ENCODE assay signal across 19 cellular contexts in the genomic region with DNA sequence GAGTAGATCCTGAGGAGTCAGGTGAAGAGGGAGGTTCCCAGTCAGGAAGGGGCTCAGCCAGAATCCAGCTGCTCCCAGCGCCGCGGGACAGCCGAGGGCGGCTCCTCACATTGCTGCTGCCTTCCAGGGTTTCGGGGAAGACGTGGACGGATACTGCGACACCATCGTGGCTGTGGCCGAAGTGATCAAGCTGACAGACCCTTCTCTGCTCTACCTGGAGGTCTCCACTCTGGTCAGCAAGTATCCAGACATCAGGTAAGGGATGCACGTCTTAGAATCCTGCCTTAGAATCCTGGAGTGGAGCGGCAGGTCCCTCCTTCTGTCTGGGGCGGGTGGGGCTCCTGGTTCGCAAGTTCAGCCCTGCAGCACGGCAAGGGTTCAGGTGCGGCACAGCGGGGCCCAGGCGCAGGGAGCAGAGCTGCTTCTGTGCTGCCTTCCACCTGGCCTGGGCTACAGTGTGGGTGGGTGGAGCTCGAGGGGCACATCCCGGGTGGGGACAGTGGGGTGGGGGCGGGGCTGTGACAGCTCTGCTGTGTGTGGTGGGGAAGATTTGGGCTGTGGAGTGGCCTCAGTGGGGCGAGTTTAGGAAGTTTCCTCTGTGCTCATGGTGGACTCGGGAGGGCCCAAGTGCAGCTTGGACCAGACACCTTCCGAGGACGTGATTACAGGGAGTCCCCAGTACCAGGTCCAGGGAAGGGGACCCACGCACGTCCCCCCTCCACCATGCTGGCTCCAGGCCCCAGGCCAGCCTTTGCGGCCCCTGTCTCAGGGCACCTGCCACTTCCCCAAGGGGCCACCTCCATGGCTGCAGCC. TPM values are rescaled to one million over a fixed set of nuclear protein-coding genes. Genes with fewer than 3 reads are reported as not detected.
A peak's percentile ranks its signal among the peaks of the same experiment; 100 is the strongest.
DNase-seq lines count a peak whose midpoint lies in the region; ATAC-seq, FAIRE-seq and TF ChIP-seq lines count a peak whose summit lies in the region.
"Had no signal": no experiment of that assay in that cellular context is flagged by ENCODE, and none has a peak within 500 bp of the region (broad histone marks: within the 10 kb centered on the region; RNA-seq: fewer than 3 reads in every experiment).

No MANE protein-coding gene starts in this region.

- no peak for TF ChIP-seq CTCF in right lobe of liver (IDR thresholded peaks at IDR 0.05)
- no peak for TF ChIP-seq CTCF in HepG2 (CRISPR knock-in tag; IDR thresholded peaks at IDR 0.05)
- no peak for TF ChIP-seq CTCF in foreskin keratinocyte (conservative IDR thresholded peaks at IDR 0.05)

- no TSS peak for BruUV-seq in HepG2 (replicated peaks; lab: Mats Ljungman, UMichigan)

- DNase-seq in right lobe of liver (peak; percentile 16 to 40 (median 40)), HepG2 (ENCODE audit: low spot score) (no peak), foreskin keratinocyte (no peak), neuronal stem cell (ENCODE audit: low spot score) (no peak), C1 segment of cervical spinal cord (lab: John Stamatoyannopoulos, UW) (no peak), NK-92 (lab: John Stamatoyannopoulos, UW; ENCODE audit: unreplicated experiment) (no peak)
- DNase-seq: amygdala; caudate nucleus; DMS53; H7; NCI-H1436; stimulated activated CD4-positive, alpha-beta T cell treated with anti-CD3 and anti-CD28 coated beads, Interleukin-4, amount 100 ng/mL, for 4 hours; substantia nigra had no signal

- H3K4me2 ChIP-seq in HepG2 (ENCODE audit: low read depth, low read length) (no peak overlapping the region), neuronal stem cell (ENCODE audit: insufficient read depth, low read length, poor library complexity, severe bottlenecking) (no peak overlapping the region)

- H2BK15ac ChIP-seq in neuronal stem cell (ENCODE audit: low read length): no peak overlapping the region

- intact Hi-C loops in right lobe of liver (cut with DNase I) (no loop called here), HepG2 (cut with micrococcal nuclease; ENCODE audit: unreplicated experiment) (no loop called here)

- H3K36me3 ChIP-seq in right lobe of liver: peaks cover 0 to 25% (median 11%) of the 10 kb centered on the region in 4 donors
- peaks cover 5 to 16% of the 10 kb centered on the region in 2 experiments; a peak in 3 of 5 replicates for H3K36me3 ChIP-seq in HepG2 (replicated peaks in 1 of 2; ENCODE audit: control insufficient read depth in 1 of 2, insufficient read depth in 2 of 2, low read length in 2 of 2)
- peaks cover 16 to 69% of the 10 kb centered on the region in 2 donors for H3K36me3 ChIP-seq in neuronal stem cell (replicated peaks in 1 of 2; ENCODE audit: control insufficient read depth in 2 of 2, insufficient read depth in 2 of 2, low read length in 2 of 2)
- H3K36me3 ChIP-seq: ovary had no signal

- POLR2A ChIA-PET in HepG2 (lab: Yijun Ruan, JAX): no interaction called here

- H2AFZ ChIP-seq in HepG2 (ENCODE audit: low read length): no peak overlapping the region
- H2AFZ ChIP-seq in neuronal stem cell (ENCODE audit: low read length): no peak overlapping the region

- FAIRE-seq in HepG2 (lab: Jason Lieb, UNC): no peak
- FAIRE-seq: GM12892 had no signal

- TF ChIP-seq POLR2A in right lobe of liver (IDR thresholded peaks at IDR 0.05) (no peak), HepG2 (IDR thresholded peaks at IDR 0.05; ENCODE audit: insufficient read depth in 1 of 2, low read depth in 2 of 2, low read length in 2 of 2) (no peak)

- H2BK120ac ChIP-seq in neuronal stem cell (ENCODE audit: low read depth, low read length): no peak overlapping the region

- H2BK12ac ChIP-seq in neuronal stem cell (ENCODE audit: low read length): no peak overlapping the region

- H3K4ac ChIP-seq in neuronal stem cell (ENCODE audit: low read length): no peak overlapping the region

- no peaks in the 10 kb centered on the region for H4K20me1 ChIP-seq in HepG2 (ENCODE audit: insufficient read depth, low read length)

- no peak overlapping the region for H2AK5ac ChIP-seq in neuronal stem cell (ENCODE audit: low read depth, low read length)

- peak in 1 of 4 donors; percentile 11 for ATAC-seq in right lobe of liver
- no peak; the same call in 2 of the 3 replicates for ATAC-seq in HepG2
- ATAC-seq in foreskin keratinocyte: peak; percentile 59
- no peak for ATAC-seq in HG03442 (IDR thresholded peaks at IDR 0.05; ENCODE audit: unreplicated experiment)
- ATAC-seq: T-helper 17 cell had no signal

- H3K9me3 ChIP-seq in right lobe of liver (no peaks in the 10 kb centered on the region), HepG2 (ENCODE audit: low read length) (no peaks in the 10 kb centered on the region), neuronal stem cell (replicated peaks in 1 of 2; ENCODE audit: control insufficient read depth in 2 of 2, insufficient read depth in 1 of 2, low read depth in 1 of 2, low read length in 2 of 2) (no peaks in the 10 kb centered on the region)
- H3K9me3 ChIP-seq: ovary, SJSA1 had no signal

- 83% methylated on average over 8 of the region's 29 CpGs for WGBS in right lobe of liver (ENCODE audit: insufficient coverage, low coverage, low lambda C conversion rate, missing lambda C conversion rate)
- 96% methylated on average over 18 of the region's 29 CpGs for WGBS in HepG2 (ENCODE audit: low lambda C conversion rate)
- WGBS in neuronal stem cell (ENCODE audit: extremely low coverage in 2 of 2, insufficient read length in 2 of 2, insufficient replicate concordance in 1 of 2), 2 donors: no CpG with 5 or more reads among the region's 29 CpGs

- H3K4me3 ChIP-seq in right lobe of liver: no peak overlapping the region
- H3K4me3 ChIP-seq in HepG2 (replicated peaks in 1 of 3; ENCODE audit: insufficient read depth in 1 of 3, low read depth in 2 of 3, low read length in 3 of 3): no peak overlapping the region
- H3K4me3 ChIP-seq in neuronal stem cell (ENCODE audit: low read length in 2 of 2): no peak overlapping the region
- H3K4me3 ChIP-seq: ovary, SJSA1 had no signal

- H3K79me2 ChIP-seq in HepG2 (ENCODE audit: insufficient read depth, low read length): no peaks in the 10 kb centered on the region

- H3K79me1 ChIP-seq in neuronal stem cell (ENCODE audit: low read depth, low read length): no peaks in the 10 kb centered on the region

- H3K23ac ChIP-seq in neuronal stem cell (ENCODE audit: low read depth, low read length, poor library complexity): peak overlapping the region; percentile 20

- CTCF ChIA-PET in HepG2 (lab: Yijun Ruan, JAX; ENCODE audit: low intra/inter-chr PET ratio, low total read pairs): no interaction called here

- TF ChIP-seq RAD21 in HepG2 (CRISPR knock-in tag; IDR thresholded peaks at IDR 0.05): no peak

- in situ Hi-C loops in HepG2 (cut with HindIII; ENCODE audit: extremely low pct_ligation_motif_present, low pct_unique_long_range_greater_than_20kb): no loop called here

- TF ChIP-seq EP300 in HepG2 (IDR thresholded peaks at IDR 0.05; ENCODE audit: low read depth in 2 of 2, low read length in 2 of 2) (no peak), HepG2 (CRISPR knock-in tag; IDR thresholded peaks at IDR 0.05; ENCODE audit: borderline replicate concordance) (no peak)

- H3K4me1 ChIP-seq in right lobe of liver: no peaks in the 10 kb centered on the region
- peaks cover 2% of the 10 kb centered on the region for H3K4me1 ChIP-seq in HepG2 (ENCODE audit: insufficient read depth, low read length)
- H3K4me1 ChIP-seq in foreskin keratinocyte: no peaks in the 10 kb centered on the region
- no peaks in the 10 kb centered on the region for H3K4me1 ChIP-seq in neuronal stem cell (ENCODE audit: control insufficient read depth in 2 of 2, insufficient read depth in 1 of 2, low read depth in 1 of 2, low read length in 2 of 2)
- H3K4me1 ChIP-seq: SJSA1 had no signal

- no peak overlapping the region for H2BK5ac ChIP-seq in neuronal stem cell (ENCODE audit: low read length)

- H3K14ac ChIP-seq in neuronal stem cell (ENCODE audit: low read length): no peak overlapping the region

- H3K9ac ChIP-seq in HepG2 (ENCODE audit: insufficient read depth, low read depth, low read length): no peak overlapping the region
- H3K9ac ChIP-seq in neuronal stem cell (ENCODE audit: low read depth, low read length, poor library complexity): no peak overlapping the region

- H4K8ac ChIP-seq in neuronal stem cell (ENCODE audit: low read depth, low read length): no peak overlapping the region

- H3K27me3 ChIP-seq in right lobe of liver: no peaks in the 10 kb centered on the region
- no peaks in the 10 kb centered on the region for H3K27me3 ChIP-seq in HepG2 (ENCODE audit: control insufficient read depth in 1 of 2, insufficient read depth in 2 of 2, low read length in 2 of 2)
- no peaks in the 10 kb centered on the region for H3K27me3 ChIP-seq in foreskin keratinocyte
- H3K27me3 ChIP-seq in neuronal stem cell (ENCODE audit: control insufficient read depth in 3 of 3, insufficient read depth in 3 of 3, low read depth in 1 of 3, low read length in 3 of 3): no peaks in the 10 kb centered on the region
- H3K27me3 ChIP-seq: ovary, SJSA1 had no signal

- no peak overlapping the region for H4K91ac ChIP-seq in neuronal stem cell (ENCODE audit: low read depth, low read length, poor library complexity)

- H3K18ac ChIP-seq in neuronal stem cell (ENCODE audit: low read length): no peak overlapping the region

- H3K27ac ChIP-seq in right lobe of liver: no peak overlapping the region
- H3K27ac ChIP-seq in HepG2 (ENCODE audit: extremely low read length, insufficient read depth, low read length): no peak overlapping the region
- H3K27ac ChIP-seq in foreskin keratinocyte: no peak overlapping the region
- no peak overlapping the region for H3K27ac ChIP-seq in neuronal stem cell (replicated peaks; ENCODE audit: low read length)
- H3K27ac ChIP-seq: ovary, SJSA1, VCaP had no signal

RNA-seq across cellular contexts. Expression of a gene that starts 22.8 kb away (rescaled TPM):
- total RNA-seq in right lobe of liver: 10 to 100 TPM; 14.6 to 24.3 (median 20.0) TPM
- 16.0 and 20.5 TPM in 2 replicates for total RNA-seq in HepG2 (2016; rRNA removed; fragmentation: Illumina TruSeq; extraction: Trizol)
- total RNA-seq in HepG2 (2016; cell fraction: cytosol; rRNA removed; fragmentation: Illumina TruSeq; extraction: Trizol; ENCODE audit: low read depth): 7.2 and 7.9 TPM in 2 replicates
- total RNA-seq in HepG2 (2016; cell fraction: insoluble cytoplasmic fraction; rRNA removed; fragmentation: Illumina TruSeq; extraction: Trizol): 14.6 and 19.5 TPM in 2 replicates
- total RNA-seq in HepG2 (2016; cell fraction: membrane; rRNA removed; fragmentation: Illumina TruSeq; extraction: Trizol): 13.8 and 14.1 TPM in 2 replicates
- 11.2 and 13.3 TPM in 2 replicates for total RNA-seq in HepG2 (2016; cell fraction: nucleus; rRNA removed; fragmentation: Illumina TruSeq; extraction: Trizol)
- 9.2 and 11.8 TPM in 2 replicates for polyA plus RNA-seq in HepG2 (2011; rRNA removed)
- 6.8 and 8.3 TPM in 2 replicates for polyA plus RNA-seq in HepG2 (2011; cell fraction: cytosol; rRNA removed)
- 26.9 and 28.5 TPM in 2 replicates for polyA plus RNA-seq in HepG2 (2011; cell fraction: nucleus; rRNA removed)
- polyA plus RNA-seq in HepG2 (2012): 14.6 and 15.2 TPM in 2 replicates
- 5.5 and 5.9 TPM in 2 replicates for polyA plus RNA-seq in HepG2 (2016; cell fraction: cytosol; fragmentation: Illumina TruSeq; extraction: Trizol; ENCODE audit: low read depth)
- polyA plus RNA-seq in HepG2 (2016; cell fraction: insoluble cytoplasmic fraction; fragmentation: Illumina TruSeq; extraction: Trizol; ENCODE audit: low read depth): 14.3 and 16.5 TPM in 2 replicates
- polyA plus RNA-seq in HepG2 (2016; cell fraction: membrane; fragmentation: Illumina TruSeq; extraction: Trizol; ENCODE audit: low read depth): 7.8 and 8.8 TPM in 2 replicates
- polyA plus RNA-seq in HepG2 (2016; cell fraction: nucleus; fragmentation: Illumina TruSeq; extraction: Trizol; ENCODE audit: insufficient read depth, low read depth): 28.1 and 32.7 TPM in 2 replicates
- 15.9 and 55.4 TPM in 2 replicates for polyA minus RNA-seq in HepG2 (2011; rRNA and poly(A)+ RNA removed; ENCODE audit: low replicate concordance)
- polyA minus RNA-seq in HepG2 (2011; cell fraction: cytosol; rRNA and poly(A)+ RNA removed): 6.1 and 7.2 TPM in 2 replicates
- polyA minus RNA-seq in HepG2 (2011; cell fraction: nucleus; rRNA and poly(A)+ RNA removed): 12.9 and 14.2 TPM in 2 replicates
- 22.0 and 23.1 TPM in 2 replicates for total RNA-seq in foreskin keratinocyte
- polyA plus RNA-seq in foreskin keratinocyte: 15.3 and 16.1 TPM in 2 replicates
- polyA plus RNA-seq in neuronal stem cell (2013, experiment 1 of 2): 18.9 TPM
- 18.7 TPM for polyA plus RNA-seq in neuronal stem cell (2013, experiment 2 of 2)

RNA-seq across cellular contexts. Expression of a gene that starts 58.5 kb away (rescaled TPM):
- total RNA-seq in right lobe of liver (1 to 10 TPM in 2 of 6 experiments, under 1 TPM in 4; 0.32 to 1.8 (median 0.46) TPM), HepG2 (2016; rRNA removed; fragmentation: Illumina TruSeq; extraction: Trizol) (1.2 and 1.8 TPM in 2 replicates), foreskin keratinocyte (0.65 and 0.85 TPM in 2 replicates)
- total RNA-seq in HepG2 (2016; cell fraction: cytosol; rRNA removed; fragmentation: Illumina TruSeq; extraction: Trizol; ENCODE audit: low read depth): 0.30 and 0.35 TPM in 2 replicates
- 1.3 and 1.6 TPM in 2 replicates for total RNA-seq in HepG2 (2016; cell fraction: insoluble cytoplasmic fraction; rRNA removed; fragmentation: Illumina TruSeq; extraction: Trizol)
- total RNA-seq in HepG2 (2016; cell fraction: membrane; rRNA removed; fragmentation: Illumina TruSeq; extraction: Trizol): 1.5 and 1.9 TPM in 2 replicates
- 1.1 and 1.2 TPM in 2 replicates for total RNA-seq in HepG2 (2016; cell fraction: nucleus; rRNA removed; fragmentation: Illumina TruSeq; extraction: Trizol)
- polyA plus RNA-seq in HepG2 (2011; rRNA removed) (1.5 and 1.9 TPM in 2 replicates), foreskin keratinocyte (0.43 and 0.60 TPM in 2 replicates)
- 1.4 TPM in 2 replicates for polyA plus RNA-seq in HepG2 (2011; cell fraction: cytosol; rRNA removed)
- polyA plus RNA-seq in HepG2 (2011; cell fraction: nucleus; rRNA removed): 2.2 and 2.4 TPM in 2 replicates
- polyA plus RNA-seq in HepG2 (2012): 1.1 and 1.4 TPM in 2 replicates
- 0.37 and 0.43 TPM in 2 replicates for polyA plus RNA-seq in HepG2 (2016; cell fraction: cytosol; fragmentation: Illumina TruSeq; extraction: Trizol; ENCODE audit: low read depth)
- 1.7 and 1.8 TPM in 2 replicates for polyA plus RNA-seq in HepG2 (2016; cell fraction: insoluble cytoplasmic fraction; fragmentation: Illumina TruSeq; extraction: Trizol; ENCODE audit: low read depth)
- 1.4 and 1.6 TPM in 2 replicates for polyA plus RNA-seq in HepG2 (2016; cell fraction: membrane; fragmentation: Illumina TruSeq; extraction: Trizol; ENCODE audit: low read depth)
- 1.9 and 2.4 TPM in 2 replicates for polyA plus RNA-seq in HepG2 (2016; cell fraction: nucleus; fragmentation: Illumina TruSeq; extraction: Trizol; ENCODE audit: insufficient read depth, low read depth)
- polyA minus RNA-seq in HepG2 (2011; rRNA and poly(A)+ RNA removed; ENCODE audit: low replicate concordance): 0.76 and 1.0 TPM in 2 replicates
- polyA minus RNA-seq in HepG2 (2011; cell fraction: cytosol; rRNA and poly(A)+ RNA removed): 0.35 and 0.49 TPM in 2 replicates
- 0.99 and 1.0 TPM in 2 replicates for polyA minus RNA-seq in HepG2 (2011; cell fraction: nucleus; rRNA and poly(A)+ RNA removed)
- polyA plus RNA-seq in neuronal stem cell (2013, experiment 1 of 2): 3.3 TPM
- polyA plus RNA-seq in neuronal stem cell (2013, experiment 2 of 2): 3.2 TPM

Comparison
In these comparisons a context has a peak if more than half of its experiments do, and no peak if none do; other contexts are left out.
1. DNase-seq: peak in right lobe of liver (3 of 3); none in HepG2 (single experiment), foreskin keratinocyte (0 of 2), neuronal stem cell (single experiment), C1 segment of cervical spinal cord (0 of 14) and NK-92 (single experiment).